1 cellular context compared by ENCODE assay signal in genomic region chr5:133884525-133885311, GRCh38.
TF ChIP-seq lines count a peak whose summit lies in the region.

No MANE protein-coding gene starts in this region.

TF ChIP-seq in HEK293, 187 proteins besides CTCF, POLR2A, EP300 and RAD21 (continued from another document):
- TF ChIP-seq REST (tag by site-specific recombination; IDR thresholded peaks at IDR 0.05): no peak
- TF ChIP-seq KLF8 (tag by site-specific recombination; IDR thresholded peaks at IDR 0.05): no peak
- TF ChIP-seq PRDM6 (tag by site-specific recombination; IDR thresholded peaks at IDR 0.05): peak; percentile 85
- no peak for TF ChIP-seq ZBTB49 (tag by site-specific recombination; IDR thresholded peaks at IDR 0.05; ENCODE audit: low read depth)
- no peak for TF ChIP-seq SP2 (tag by site-specific recombination; IDR thresholded peaks at IDR 0.05)
- TF ChIP-seq ZNF169 (tag by site-specific recombination; IDR thresholded peaks at IDR 0.05): no peak
- no peak for TF ChIP-seq ZNF37A (tag by site-specific recombination; IDR thresholded peaks at IDR 0.05)
- TF ChIP-seq ZBTB7A (tag by site-specific recombination; IDR thresholded peaks at IDR 0.05; ENCODE audit: low read depth): no peak
- no peak for TF ChIP-seq INSM2 (tag by site-specific recombination; IDR thresholded peaks at IDR 0.05)
- TF ChIP-seq GLIS1 (tag by site-specific recombination; IDR thresholded peaks at IDR 0.05): peak; percentile 79
- no peak for TF ChIP-seq ZNF16 (tag by site-specific recombination; IDR thresholded peaks at IDR 0.05; ENCODE audit: low read depth)
- TF ChIP-seq ZNF426 (tag by site-specific recombination; IDR thresholded peaks at IDR 0.05): no peak
- no peak for TF ChIP-seq ZNF48 (tag by site-specific recombination; IDR thresholded peaks at IDR 0.05)
- no peak for TF ChIP-seq ZNF112 (tag by site-specific recombination; IDR thresholded peaks at IDR 0.05)
- TF ChIP-seq ZNF335 (tag by site-specific recombination; conservative IDR thresholded peaks at IDR 0.05): no peak
- no peak for TF ChIP-seq ZNF398 (tag by site-specific recombination; IDR thresholded peaks at IDR 0.05)
- TF ChIP-seq ZNF654 (tag by site-specific recombination; IDR thresholded peaks at IDR 0.05; ENCODE audit: low read depth): no peak
- TF ChIP-seq ZBTB44 (tag by site-specific recombination; IDR thresholded peaks at IDR 0.05): no peak
- no peak for TF ChIP-seq ZSCAN16 (tag by site-specific recombination; IDR thresholded peaks at IDR 0.05)
- TF ChIP-seq ZNF843 (tag by site-specific recombination; IDR thresholded peaks at IDR 0.05): 0 out of 2 replicates have a peak, but pooled peaks have one; percentile 45
- no peak for TF ChIP-seq ZNF223 (tag by site-specific recombination; IDR thresholded peaks at IDR 0.05)
- TF ChIP-seq IKZF3 (tag by site-specific recombination; IDR thresholded peaks at IDR 0.05): no peak
- TF ChIP-seq ZNF292 (tag by site-specific recombination; IDR thresholded peaks at IDR 0.05; ENCODE audit: borderline replicate concordance, low read depth): no peak
- no peak for TF ChIP-seq ZNF148 (tag by site-specific recombination; IDR thresholded peaks at IDR 0.05; ENCODE audit: borderline replicate concordance)
- TF ChIP-seq TCF7L2 (IDR thresholded peaks at IDR 0.05; ENCODE audit: borderline replicate concordance, low read depth, low read length): no peak
- no peak for TF ChIP-seq ZNF248 (tag by site-specific recombination; IDR thresholded peaks at IDR 0.05)
- TF ChIP-seq ZEB2 (tag by site-specific recombination; IDR thresholded peaks at IDR 0.05): no peak
- no peak for TF ChIP-seq ZNF664 (tag by site-specific recombination; IDR thresholded peaks at IDR 0.05)
- no peak for TF ChIP-seq GLI2 (tag by site-specific recombination; IDR thresholded peaks at IDR 0.05; ENCODE audit: borderline replicate concordance, low read depth)
- peak; percentile 76 for TF ChIP-seq ZBTB8A (tag by site-specific recombination; IDR thresholded peaks at IDR 0.05)
- TF ChIP-seq ZNF266 (tag by site-specific recombination; IDR thresholded peaks at IDR 0.05; ENCODE audit: low read depth): no peak
- peak; percentile 27; the same call in 1 of the 2 replicates for TF ChIP-seq OSR2 (tag by site-specific recombination; IDR thresholded peaks at IDR 0.05)
- TF ChIP-seq ZNF792 (tag by site-specific recombination; IDR thresholded peaks at IDR 0.05): no peak
- no peak for TF ChIP-seq ZSCAN18 (tag by site-specific recombination; IDR thresholded peaks at IDR 0.05)
- no peak for TF ChIP-seq ZNF2 (tag by site-specific recombination; IDR thresholded peaks at IDR 0.05)
- no peak for TF ChIP-seq ZBTB48 (tag by site-specific recombination; IDR thresholded peaks at IDR 0.05)
- no peak for TF ChIP-seq ZSCAN4 (tag by site-specific recombination; IDR thresholded peaks at IDR 0.05)
- no peak for TF ChIP-seq ZNF175 (tag by site-specific recombination; IDR thresholded peaks at IDR 0.05)
- no peak for TF ChIP-seq ZFP3 (tag by site-specific recombination; IDR thresholded peaks at IDR 0.05; ENCODE audit: low read depth)
- TF ChIP-seq YY2 (tag by site-specific recombination; IDR thresholded peaks at IDR 0.05): no peak
- TF ChIP-seq KLF17 (tag by site-specific recombination; IDR thresholded peaks at IDR 0.05): peak; percentile 58; the same call in 1 of the 2 replicates
- TF ChIP-seq ZNF660 (tag by site-specific recombination; IDR thresholded peaks at IDR 0.05): no peak
- TF ChIP-seq ZNF548 (tag by site-specific recombination; IDR thresholded peaks at IDR 0.05): no peak
- TF ChIP-seq YY1 (tag by site-specific recombination; IDR thresholded peaks at IDR 0.05): 0 out of 2 replicates have a peak, but pooled peaks have one; percentile 16
- TF ChIP-seq RBAK (tag by site-specific recombination; IDR thresholded peaks at IDR 0.05): no peak
- TF ChIP-seq ZIC2 (tag by site-specific recombination; IDR thresholded peaks at IDR 0.05): no peak; the same call in 1 of the 2 replicates
- peak; percentile 81; the same call in 1 of the 2 replicates for TF ChIP-seq TRIM28 (IDR thresholded peaks at IDR 0.05; ENCODE audit: borderline replicate concordance, low read length)
